Comparison of ENCODE assay signal across 12 cellular contexts in genomic region chr19:35029275-35029736, GRCh38. TPM values are rescaled to one million over a fixed set of nuclear protein-coding genes. Genes with fewer than 3 reads are reported as not detected.
DNase-seq lines count a peak whose midpoint lies in the region; ATAC-seq, FAIRE-seq and TF ChIP-seq lines count a peak whose summit lies in the region.
"Not testable (repeated sequence)": the region's sequence is repeated elsewhere in the genome, so short reads cannot be mapped to it uniquely, and the experiment has no call there.
"Had no signal": no experiment of that assay in that cellular context is flagged by ENCODE, and none has a peak within 500 bp of the region (broad histone marks: within the 10 kb centered on the region; RNA-seq: fewer than 3 reads in every experiment).

No MANE protein-coding gene starts in this region.

- not testable (repeated sequence) for TF ChIP-seq EP300 in H1 (IDR thresholded peaks at IDR 0.05; ENCODE audit: borderline replicate concordance in 1 of 2, low read depth in 2 of 2, low read length in 2 of 2)

- H3K4me3 Mint-ChIP-seq in CD4-positive, alpha-beta memory T cell, result peak overlapping the region in 6 of 8 donors; percentile 46 to 72 (median 66)
- H3K4me3 Mint-ChIP-seq in HFFc6, result peak overlapping the region; percentile 32; the same call in 1 of the 2 replicates
- H3K4me3 Mint-ChIP-seq in activated CD4-positive, alpha-beta memory T cell treated with anti-CD3 and anti-CD28 coated beads for 36 hours, result peak overlapping the region; percentile 23
- H3K4me3 Mint-ChIP-seq in activated naive CD8-positive, alpha-beta T cell, result peak overlapping the region; percentile 72
- peak overlapping the region in 5 of 8 donors; percentile 44 to 74 (median 60) for H3K4me3 Mint-ChIP-seq in naive B cell
- H3K4me3 Mint-ChIP-seq in osteocyte (ENCODE audit: unreplicated experiment), result peak overlapping the region; percentile 57

- H4K91ac ChIP-seq in H1 (replicated peaks; ENCODE audit: insufficient read length, low read length), result not testable (repeated sequence)

- H2BK20ac ChIP-seq in H1 (ENCODE audit: low read length), result not testable (repeated sequence)

- H3K27me3 ChIP-seq in CD4-positive, alpha-beta memory T cell (ENCODE audit: insufficient read depth, low read length); vagina: not testable (repeated sequence)
- peaks cover 4 to 32% (median 28%) of the 10 kb centered on the region in 4 experiments for H3K27me3 ChIP-seq in H1 (replicated peaks in 1 of 4; ENCODE audit: control insufficient read depth in 3 of 4, extremely low read depth in 1 of 4, insufficient read depth in 3 of 4, low read length in 3 of 4)

- not testable (repeated sequence) for H3K9me3 Mint-ChIP-seq in CD4-positive, alpha-beta memory T cell; HFFc6; activated CD4-positive, alpha-beta memory T cell treated with anti-CD3 and anti-CD28 coated beads for 36 hours; activated naive CD8-positive, alpha-beta T cell (ENCODE audit: low read depth); naive B cell; osteocyte (ENCODE audit: unreplicated experiment)

- not testable (repeated sequence) for H4K5ac ChIP-seq in H1 (ENCODE audit: insufficient read length, low read depth, low read length)

- H4K8ac ChIP-seq in H1 (ENCODE audit: extremely low read depth, insufficient read depth, low read length), result not testable (repeated sequence)

- not testable (repeated sequence) for H3K9me3 ChIP-seq in CD4-positive, alpha-beta memory T cell (ENCODE audit: control insufficient read depth in 1 of 2, low read length in 2 of 2); H1 (ENCODE audit: insufficient read depth in 2 of 2, low read depth in 1 of 2, low read length in 1 of 2); vagina

- H3K56ac ChIP-seq in H1 (replicated peaks; ENCODE audit: insufficient read length, low read depth, low read length), result not testable (repeated sequence)

- not testable (repeated sequence) for H3K27me3 Mint-ChIP-seq in CD4-positive, alpha-beta memory T cell; HFFc6 (ENCODE audit: insufficient read depth); activated naive CD8-positive, alpha-beta T cell; osteocyte (ENCODE audit: unreplicated experiment)
- H3K27me3 Mint-ChIP-seq in activated CD4-positive, alpha-beta memory T cell treated with anti-CD3 and anti-CD28 coated beads for 36 hours, result peaks cover 13% of the 10 kb centered on the region
- peaks cover 16 to 40% (median 36%) of the 10 kb centered on the region in 3 donors for H3K27me3 Mint-ChIP-seq in naive B cell

- H3K23me2 ChIP-seq in H1 (ENCODE audit: low read depth, low read length), result not testable (repeated sequence)

- not testable (repeated sequence) for H3K14ac ChIP-seq in H1 (ENCODE audit: insufficient read length)

- peak in 1 of 5 donors; percentile 4 for DNase-seq in CD4-positive, alpha-beta memory T cell
- not testable (repeated sequence) for DNase-seq in HFFc6; activated CD4-positive, alpha-beta memory T cell treated with anti-CD3 and anti-CD28 coated beads for 36 hours; H1 (ENCODE audit: low read depth in 1 of 2, low spot score in 2 of 2); naive B cell; osteocyte (ENCODE audit: extremely low spot score, unreplicated experiment); vagina (ENCODE audit: extremely low spot score in 2 of 2)

- intact Hi-C loops in CD4-positive, alpha-beta memory T cell (cut with micrococcal nuclease); activated CD4-positive, alpha-beta memory T cell treated with anti-CD3 and anti-CD28 coated beads for 36 hours (cut with micrococcal nuclease); vagina (cut with DNase I): not testable (repeated sequence)

- not testable (repeated sequence) for TF ChIP-seq RAD21 in H1 (IDR thresholded peaks at IDR 0.05 in 1 of 2, conservative IDR thresholded peaks at IDR 0.05 in 1 of 2; ENCODE audit: low read depth in 2 of 2, low read length in 2 of 2)

- not testable (repeated sequence) for H3K27ac ChIP-seq in CD4-positive, alpha-beta memory T cell (ENCODE audit: low read depth, low read length); H1 (ENCODE audit: low read depth, low read length)
- H3K27ac ChIP-seq in vagina, result peak overlapping the region; percentile 56

- peaks cover 7 to 13% of the 10 kb centered on the region in 2 experiments for H4K20me1 ChIP-seq in H1 (replicated peaks in 1 of 2; ENCODE audit: control insufficient read depth in 1 of 2, insufficient read depth in 2 of 2, low read length in 2 of 2)

- peaks cover 16% of the 10 kb centered on the region for H3K36me3 ChIP-seq in CD4-positive, alpha-beta memory T cell (ENCODE audit: insufficient read depth, low read length)
- H3K36me3 ChIP-seq in H1 (ENCODE audit: control insufficient read depth in 2 of 4, insufficient read depth in 4 of 4, low read length in 3 of 4), result peaks cover 11 to 37% (median 26%) of the 10 kb centered on the region in 4 experiments
- not testable (repeated sequence) for H3K36me3 ChIP-seq in vagina

- H3K9ac ChIP-seq in H1 (replicated peaks in 1 of 4; ENCODE audit: extremely low read depth in 1 of 4, low read depth in 3 of 4, low read length in 3 of 4), result not testable (repeated sequence)

- H3K4me1 ChIP-seq in CD4-positive, alpha-beta memory T cell (ENCODE audit: insufficient read depth, low read length), result peaks cover 13% of the 10 kb centered on the region
- not testable (repeated sequence) for H3K4me1 ChIP-seq in H1 (replicated peaks in 1 of 4; ENCODE audit: control insufficient read depth in 3 of 4, insufficient read depth in 4 of 4, low read length in 3 of 4)
- peaks cover 14% of the 10 kb centered on the region for H3K4me1 ChIP-seq in vagina

- not testable (repeated sequence) for H2AFZ ChIP-seq in H1 (ENCODE audit: low read length)

- H2AK5ac ChIP-seq in H1 (ENCODE audit: low read depth, low read length), result not testable (repeated sequence)

- not testable (repeated sequence) for FAIRE-seq in H1 (lab: Jason Lieb, UNC)

- TF ChIP-seq CTCF in HFFc6 (IDR thresholded peaks at IDR 0.05); H1 (IDR thresholded peaks at IDR 0.05; ENCODE audit: control extremely low read depth in 1 of 3, insufficient read depth in 1 of 3, low read depth in 1 of 3, low read length in 3 of 3); osteocyte (IDR thresholded peaks at IDR 0.05); vagina (IDR thresholded peaks at IDR 0.05): not testable (repeated sequence)

- TF ChIP-seq POLR2A in H1 (IDR thresholded peaks at IDR 0.05; ENCODE audit: control extremely low read depth in 1 of 2, low read depth in 2 of 2, low read length in 2 of 2); vagina (IDR thresholded peaks at IDR 0.05): not testable (repeated sequence)

- not testable (repeated sequence) for H3K4me3 ChIP-seq in CD4-positive, alpha-beta memory T cell (ENCODE audit: low read length in 2 of 2); H1 (ENCODE audit: extremely low read depth in 1 of 4, insufficient read depth in 2 of 4, low read depth in 3 of 4, low read length in 4 of 4); vagina

- not testable (repeated sequence) for H3K18ac ChIP-seq in H1 (ENCODE audit: extremely low read depth, low read length)

- not testable (repeated sequence) for H2BK15ac ChIP-seq in H1 (ENCODE audit: low read length)

- POLR2A ChIA-PET in CD4-positive, alpha-beta memory T cell (lab: Charles Lee; ENCODE audit: partially characterized antibody), result interaction anchor here (1.0 to 4.2 kb wide), 6 partner anchors 15 to 257 kb away, joined by 3 to 26 read pairs (median 3); partner anchors contain the start of gene GRAMD1A
- POLR2A ChIA-PET in activated CD4-positive, alpha-beta memory T cell treated with anti-CD3 and anti-CD28 coated beads for 36 hours (lab: Charles Lee), result interaction anchor here (0.6 kb wide), 1 partner anchor 18 kb away, joined by 3 read pairs; no protein-coding TSS in a partner anchor
- POLR2A ChIA-PET in H1 (lab: Charles Lee; ENCODE audit: partially characterized antibody), result interaction anchor here (0.7 to 24.8 kb wide), 9 partner anchors 10 to 190 kb away, joined by 3 to 366 read pairs (median 4); partner anchors contain the start of genes GRAMD1A, HPN and ZNF792

- CTCF ChIA-PET in CD4-positive, alpha-beta memory T cell (lab: Charles Lee; ENCODE audit: partially characterized antibody), result interaction anchor here (0.8 to 1.2 kb wide), 2 partner anchors 10 to 322 kb away, joined by 3 to 5 read pairs; no protein-coding TSS in a partner anchor
- CTCF ChIA-PET in activated CD4-positive, alpha-beta memory T cell treated with anti-CD3 and anti-CD28 coated beads for 36 hours (lab: Charles Lee), result interaction anchor here (0.8 kb wide), 2 partner anchors 15 to 18 kb away, joined by 3 read pairs; no protein-coding TSS in a partner anchor
- CTCF ChIA-PET in H1 (lab: Charles Lee; ENCODE audit: partially characterized antibody), result interaction anchor here (0.9 kb wide), 1 partner anchor 21 kb away, joined by 3 read pairs; no protein-coding TSS in a partner anchor

- H3K4me2 ChIP-seq in H1 (ENCODE audit: insufficient read depth in 1 of 2, low read depth in 2 of 2, low read length in 2 of 2), result peak overlapping the region; percentile 77 to 95; a peak in 2 of 4 replicates

- not testable (repeated sequence) for H2BK5ac ChIP-seq in H1 (ENCODE audit: low read depth, low read length)

- H3K27ac Mint-ChIP-seq in CD4-positive, alpha-beta memory T cell, result peak overlapping the region in 1 of 7 donors; percentile 71
- H3K27ac Mint-ChIP-seq in HFFc6; activated CD4-positive, alpha-beta memory T cell treated with anti-CD3 and anti-CD28 coated beads for 36 hours; activated naive CD8-positive, alpha-beta T cell; naive B cell; osteocyte (ENCODE audit: unreplicated experiment): not testable (repeated sequence)

- H3K4me1 Mint-ChIP-seq in CD4-positive, alpha-beta memory T cell, result peaks cover 7 to 10% (median 8%) of the 10 kb centered on the region in 4 donors
- not testable (repeated sequence) for H3K4me1 Mint-ChIP-seq in HFFc6 (ENCODE audit: low read depth); activated CD4-positive, alpha-beta memory T cell treated with anti-CD3 and anti-CD28 coated beads for 36 hours (ENCODE audit: low read depth); activated naive CD8-positive, alpha-beta T cell (ENCODE audit: low read depth)
- H3K4me1 Mint-ChIP-seq in naive B cell (peaks cover 8 to 16% (median 12%) of the 10 kb centered on the region in 3 donors), osteocyte (ENCODE audit: unreplicated experiment) (peaks cover 12% of the 10 kb centered on the region)

- not testable (repeated sequence) for H2BK120ac ChIP-seq in H1 (replicated peaks; ENCODE audit: low read depth, low read length)

- not testable (repeated sequence) for ATAC-seq in naive B cell (ENCODE audit: low read depth in 2 of 2)

- peaks cover 5 to 24% of the 10 kb centered on the region in 2 donors for H3K36me3 Mint-ChIP-seq in CD4-positive, alpha-beta memory T cell
- H3K36me3 Mint-ChIP-seq in HFFc6 (ENCODE audit: low read depth), result peaks cover 15% of the 10 kb centered on the region; the same call in 1 of the 2 replicates
- peaks cover 22% of the 10 kb centered on the region for H3K36me3 Mint-ChIP-seq in activated CD4-positive, alpha-beta memory T cell treated with anti-CD3 and anti-CD28 coated beads for 36 hours
- H3K36me3 Mint-ChIP-seq in activated naive CD8-positive, alpha-beta T cell; osteocyte (ENCODE audit: unreplicated experiment): not testable (repeated sequence)
- peaks cover 5 to 15% of the 10 kb centered on the region in 2 donors for H3K36me3 Mint-ChIP-seq in naive B cell

- H3K23ac ChIP-seq in H1 (ENCODE audit: insufficient read length), result not testable (repeated sequence)

- H3K4ac ChIP-seq in H1 (replicated peaks; ENCODE audit: insufficient read length, low read depth, low read length), result not testable (repeated sequence)

- not testable (repeated sequence) for H2BK12ac ChIP-seq in H1 (ENCODE audit: low read depth, low read length)

- H3K79me2 ChIP-seq in H1 (ENCODE audit: control insufficient read depth in 1 of 2, insufficient read depth in 2 of 2, low read length in 2 of 2), result not testable (repeated sequence)

- not testable (repeated sequence) for H3K79me1 ChIP-seq in H1 (ENCODE audit: low read depth, low read length)

- 72% methylated on average over 9 of the region's 11 CpGs; no CpG with 5 or more reads in 1 of the 2 experiments for WGBS in H1 (ENCODE audit: extremely low coverage in 1 of 2, insufficient coverage in 1 of 2, insufficient read length in 1 of 2, insufficient replicate concordance in 2 of 2, low coverage in 1 of 2, low lambda C conversion rate in 2 of 2, missing lambda C conversion rate in 1 of 2), 2 experiments

RNA-seq across cellular contexts. Expression of gene SCN1B, which starts 1.0 kb away (rescaled TPM):
- total RNA-seq in CD4-positive, alpha-beta memory T cell, result 1 to 10 TPM; 1.4 to 1.5 TPM
- under 1 TPM in 1 of 2 donors, not detected in 1; 0.64 TPM for polyA plus RNA-seq in CD4-positive, alpha-beta memory T cell
- total RNA-seq in HFFc6 (2021; fragmentation: NEBNext Ultra II Directional; extraction: Animal tissue kit (Norgen Biotek cat#: 25700)), result 10 to 100 TPM in 4 of 6 experiments, 1 to 10 TPM in 2; 6.8 to 14.2 (median 12.6) TPM
- total RNA-seq in activated CD4-positive, alpha-beta memory T cell treated with anti-CD3 and anti-CD28 coated beads for 36 hours, result 1 to 10 TPM; 1.1 to 1.6 TPM
- total RNA-seq in H1 (2021; fragmentation: NEBNext Ultra II Directional; extraction: Animal tissue kit (Norgen Biotek cat#: 25700)), result 3.3 and 3.5 TPM in 2 replicates
- polyA plus RNA-seq in H1 (2011; rRNA removed) (3.1 and 4.1 TPM in 2 replicates), naive B cell (ENCODE audit: low read depth in 6 of 6) (under 1 TPM in 4 of 6 donors, not detected in 2; 0.06 to 0.36 (median 0.28) TPM)
- polyA plus RNA-seq in H1 (2011; cell fraction: cytosol; rRNA removed), result 3.9 TPM
- 8.6 TPM for polyA plus RNA-seq in H1 (2011; cell fraction: nucleus; rRNA removed)
- polyA plus RNA-seq in H1 (2012, experiment 1 of 2), result 2.8 to 4.5 TPM (median 3.7 TPM) in 4 replicates
- 2.3 TPM for polyA plus RNA-seq in H1 (2012, experiment 2 of 2)
- 1.9 TPM for polyA plus RNA-seq in H1 (2013, experiment 1 of 2)
- 1.7 TPM for polyA plus RNA-seq in H1 (2013, experiment 2 of 2)
- 1.5 and 4.7 TPM in 2 replicates for polyA minus RNA-seq in H1 (2011; rRNA and poly(A)+ RNA removed)
- polyA minus RNA-seq in H1 (2011; cell fraction: cytosol; rRNA and poly(A)+ RNA removed), result 3.4 TPM
- 3.0 TPM for polyA minus RNA-seq in H1 (2011; cell fraction: nucleus; rRNA and poly(A)+ RNA removed)
- total RNA-seq in osteocyte (7.3 and 8.1 TPM in 2 replicates), vagina (8.6 TPM)

RNA-seq across cellular contexts. Expression of gene HPN, which starts 12.2 kb away (rescaled TPM):
- total RNA-seq in CD4-positive, alpha-beta memory T cell, result under 1 TPM in 1 of 2 experiments, not detected in 1; 0.15 TPM
- under 1 TPM in 1 of 2 donors, not detected in 1; 0.57 TPM for polyA plus RNA-seq in CD4-positive, alpha-beta memory T cell
- total RNA-seq in HFFc6 (2021; fragmentation: NEBNext Ultra II Directional; extraction: Animal tissue kit (Norgen Biotek cat#: 25700)), result not detected
- total RNA-seq in activated CD4-positive, alpha-beta memory T cell treated with anti-CD3 and anti-CD28 coated beads for 36 hours, result under 1 TPM in 1 of 2 experiments, not detected in 1; 0.21 TPM
- 12.3 and 14.7 TPM in 2 replicates for total RNA-seq in H1 (2021; fragmentation: NEBNext Ultra II Directional; extraction: Animal tissue kit (Norgen Biotek cat#: 25700))
- polyA plus RNA-seq in H1 (2011; rRNA removed), result 33.7 and 49.9 TPM in 2 replicates
- 32.0 TPM for polyA plus RNA-seq in H1 (2011; cell fraction: cytosol; rRNA removed)
- 86.2 TPM for polyA plus RNA-seq in H1 (2011; cell fraction: nucleus; rRNA removed)
- 8.3 to 24.9 TPM (median 19.7 TPM) in 4 replicates for polyA plus RNA-seq in H1 (2012, experiment 1 of 2)
- polyA plus RNA-seq in H1 (2012, experiment 2 of 2), result 19.5 TPM
- polyA plus RNA-seq in H1 (2013, experiment 1 of 2), result 14.3 TPM
- polyA plus RNA-seq in H1 (2013, experiment 2 of 2), result 13.3 TPM
- 6.3 and 7.6 TPM in 2 replicates for polyA minus RNA-seq in H1 (2011; rRNA and poly(A)+ RNA removed)
- polyA minus RNA-seq in H1 (2011; cell fraction: cytosol; rRNA and poly(A)+ RNA removed), result 16.4 TPM
- polyA minus RNA-seq in H1 (2011; cell fraction: nucleus; rRNA and poly(A)+ RNA removed), result 19.0 TPM
- not detected for polyA plus RNA-seq in naive B cell (ENCODE audit: low read depth in 6 of 6)
- not detected in 2 replicates for total RNA-seq in osteocyte
- not detected for total RNA-seq in vagina
- total RNA-seq: activated naive CD4-positive, alpha-beta T cell treated with anti-CD3 and anti-CD28 coated beads, Interleukin-2, amount 50 U/mL, for 72 hours; RPMI7951; SJCRH30 had no signal
- polyA plus RNA-seq: keratinocyte had no signal

RNA-seq across cellular contexts. Expression of gene GRAMD1A, which starts 29.2 kb away (rescaled TPM):
- 100 to 1,000 TPM; 205 to 221 TPM for total RNA-seq in CD4-positive, alpha-beta memory T cell
- 10 to 100 TPM; 16.3 to 55.4 TPM for polyA plus RNA-seq in CD4-positive, alpha-beta memory T cell
- total RNA-seq in HFFc6 (2021; fragmentation: NEBNext Ultra II Directional; extraction: Animal tissue kit (Norgen Biotek cat#: 25700)), result 10 to 100 TPM; 48.2 to 51.3 (median 50.0) TPM
- 100 to 1,000 TPM; 204 to 223 TPM for total RNA-seq in activated CD4-positive, alpha-beta memory T cell treated with anti-CD3 and anti-CD28 coated beads for 36 hours
- total RNA-seq in H1 (2021; fragmentation: NEBNext Ultra II Directional; extraction: Animal tissue kit (Norgen Biotek cat#: 25700)), result 152 and 154 TPM in 2 replicates
- polyA plus RNA-seq in H1 (2011; rRNA removed) (113 and 176 TPM in 2 replicates), naive B cell (ENCODE audit: low read depth in 6 of 6) (10 to 100 TPM; 10.4 to 29.3 (median 12.3) TPM)
- 103 TPM for polyA plus RNA-seq in H1 (2011; cell fraction: cytosol; rRNA removed)
- 333 TPM for polyA plus RNA-seq in H1 (2011; cell fraction: nucleus; rRNA removed)
- polyA plus RNA-seq in H1 (2012, experiment 1 of 2), result 101 to 139 TPM (median 129 TPM) in 4 replicates
- 109 TPM for polyA plus RNA-seq in H1 (2012, experiment 2 of 2)
- polyA plus RNA-seq in H1 (2013, experiment 1 of 2), result 139 TPM
- 137 TPM for polyA plus RNA-seq in H1 (2013, experiment 2 of 2)
- 113 and 127 TPM in 2 replicates for polyA minus RNA-seq in H1 (2011; rRNA and poly(A)+ RNA removed)
- 87.8 TPM for polyA minus RNA-seq in H1 (2011; cell fraction: cytosol; rRNA and poly(A)+ RNA removed)
- 91.4 TPM for polyA minus RNA-seq in H1 (2011; cell fraction: nucleus; rRNA and poly(A)+ RNA removed)
- total RNA-seq in osteocyte (77.8 and 80.8 TPM in 2 replicates), vagina (61.9 TPM)

Comparison
In these comparisons a context has a peak if more than half of its experiments do, and no peak if none do; other contexts are left out.
1. RNA of gene HPN, which starts 12.2 kb away (total RNA-seq): 12.3 to 14.7 TPM in H1; 0.15 TPM in CD4-positive, alpha-beta memory T cell, 0.21 TPM in activated CD4-positive, alpha-beta memory T cell treated with anti-CD3 and anti-CD28 coated beads for 36 hours, not detected in HFFc6, not detected in osteocyte and not detected in vagina (single experiment); every median in the first group is over 10 times any median in the second.
2. Peak in every context shown above with its lines, with median percentiles within 50 percentile points of each other: H3K4me3 Mint-ChIP-seq.